ENCODE assay signal across 23 cellular contexts in genomic region chr1:106249810-106250209, GRCh38.
"Had no signal": no experiment of that assay in that cellular context is flagged by ENCODE, and none has a peak within 500 bp of the region (broad histone marks: within the 10 kb centered on the region; RNA-seq: fewer than 3 reads in every experiment).

No MANE protein-coding gene starts in this region.

- ATAC-seq: activated CD4-positive, alpha-beta T cell treated with anti-CD3 and anti-CD28 coated beads for 36 hours; activated T-helper 17 cell treated with anti-CD3 and anti-CD28 coated beads, Interleukin-2, amount 50 U/mL, for 72 hours; PC-3; T-helper 17 cell had no signal

- DNase-seq: activated CD4-positive, alpha-beta memory T cell treated with anti-CD3 and anti-CD28 coated beads, Interleukin-2, amount 10 ng/mL, durations not matched to agents 7 days and 5 days; activated CD4-positive, alpha-beta T cell treated with anti-CD3 and anti-CD28 coated beads for 36 hours; activated CD4-positive, alpha-beta T cell treated with anti-CD3 and anti-CD28 coated beads, Interleukin-2, amount 50 U/mL, for 1 hour; activated gamma-delta T cell; activated naive CD4-positive, alpha-beta T cell treated with anti-CD3 and anti-CD28 coated beads for 36 hours; activated naive CD8-positive, alpha-beta T cell treated with anti-CD3 and anti-CD28 coated beads for 36 hours; activated T-cell treated with anti-CD3 and anti-CD28 coated beads for 4 hours; activated T-cell treated with anti-CD3 and anti-CD28 coated beads, Interleukin-2, amount 50 U/mL, for 48 hours; brain microvascular endothelial cell; cerebellar nuclear complex; MG63; NCI-H1105; NCI-H1436; NCI-H187; NCI-H2081; NCI-H510A treated with DMSO at 0.1 percent for 48 hours; NCI-H69; PC-3; SHP77; T-helper 17 cell; T1000; WERI-Rb-1 had no signal
